In the genomic region with DNA sequence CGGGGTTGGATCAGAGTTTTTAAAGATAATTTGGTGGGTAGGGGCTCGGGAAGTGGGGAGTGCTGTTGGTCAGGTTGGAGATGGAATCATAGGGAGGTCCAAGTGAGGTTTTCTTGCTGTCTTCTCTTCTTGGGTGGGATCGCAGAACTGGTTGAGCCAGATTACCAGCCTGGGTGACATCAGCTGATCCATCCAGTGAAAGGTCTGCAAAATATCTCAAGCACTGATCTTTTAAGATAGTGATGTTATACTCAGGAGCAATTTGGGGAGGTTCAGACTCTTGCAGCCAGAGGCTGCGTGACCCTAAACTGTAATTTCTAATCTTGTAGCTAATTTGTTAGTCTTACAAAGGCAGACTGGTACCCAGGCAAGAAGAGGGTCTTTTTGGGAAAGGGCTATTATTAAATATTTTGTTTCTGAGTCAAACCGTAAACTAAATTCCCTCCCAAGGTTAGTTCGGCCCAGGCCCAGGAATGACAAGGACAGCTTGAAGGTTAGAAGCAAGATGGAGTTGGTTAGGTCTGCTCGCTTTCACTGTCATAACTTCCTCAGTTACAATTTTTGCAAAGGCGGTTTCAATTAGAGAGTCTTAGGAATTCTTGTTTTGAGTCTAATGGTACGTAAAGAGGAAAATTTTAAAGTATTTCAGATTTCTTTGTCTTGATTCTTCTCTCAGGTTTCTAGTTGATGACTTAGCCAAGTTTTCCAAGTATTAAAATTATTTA, we compare ENCODE assay signal across 2 cellular contexts.
TF ChIP-seq lines count a peak whose summit lies in the region.

No MANE protein-coding gene starts in this region.

TF ChIP-seq in GM23338, 12 proteins besides CTCF, POLR2A, EP300 and RAD21:
- TF ChIP-seq, protein P1, sequence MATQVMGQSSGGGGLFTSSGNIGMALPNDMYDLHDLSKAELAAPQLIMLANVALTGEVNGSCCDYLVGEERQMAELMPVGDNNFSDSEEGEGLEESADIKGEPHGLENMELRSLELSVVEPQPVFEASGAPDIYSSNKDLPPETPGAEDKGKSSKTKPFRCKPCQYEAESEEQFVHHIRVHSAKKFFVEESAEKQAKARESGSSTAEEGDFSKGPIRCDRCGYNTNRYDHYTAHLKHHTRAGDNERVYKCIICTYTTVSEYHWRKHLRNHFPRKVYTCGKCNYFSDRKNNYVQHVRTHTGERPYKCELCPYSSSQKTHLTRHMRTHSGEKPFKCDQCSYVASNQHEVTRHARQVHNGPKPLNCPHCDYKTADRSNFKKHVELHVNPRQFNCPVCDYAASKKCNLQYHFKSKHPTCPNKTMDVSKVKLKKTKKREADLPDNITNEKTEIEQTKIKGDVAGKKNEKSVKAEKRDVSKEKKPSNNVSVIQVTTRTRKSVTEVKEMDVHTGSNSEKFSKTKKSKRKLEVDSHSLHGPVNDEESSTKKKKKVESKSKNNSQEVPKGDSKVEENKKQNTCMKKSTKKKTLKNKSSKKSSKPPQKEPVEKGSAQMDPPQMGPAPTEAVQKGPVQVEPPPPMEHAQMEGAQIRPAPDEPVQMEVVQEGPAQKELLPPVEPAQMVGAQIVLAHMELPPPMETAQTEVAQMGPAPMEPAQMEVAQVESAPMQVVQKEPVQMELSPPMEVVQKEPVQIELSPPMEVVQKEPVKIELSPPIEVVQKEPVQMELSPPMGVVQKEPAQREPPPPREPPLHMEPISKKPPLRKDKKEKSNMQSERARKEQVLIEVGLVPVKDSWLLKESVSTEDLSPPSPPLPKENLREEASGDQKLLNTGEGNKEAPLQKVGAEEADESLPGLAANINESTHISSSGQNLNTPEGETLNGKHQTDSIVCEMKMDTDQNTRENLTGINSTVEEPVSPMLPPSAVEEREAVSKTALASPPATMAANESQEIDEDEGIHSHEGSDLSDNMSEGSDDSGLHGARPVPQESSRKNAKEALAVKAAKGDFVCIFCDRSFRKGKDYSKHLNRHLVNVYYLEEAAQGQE (IDR thresholded peaks at IDR 0.05; ENCODE audit: unreplicated experiment), result no peak
- TF ChIP-seq POLR2AphosphoS5 (IDR thresholded peaks at IDR 0.05; ENCODE audit: low read depth) (no peak), JUNB (IDR thresholded peaks at IDR 0.05; ENCODE audit: unreplicated experiment) (no peak), EZH2phosphoT487 (IDR thresholded peaks at IDR 0.05; ENCODE audit: unreplicated experiment) (no peak), ZNF331 (CRISPR knock-in tag; IDR thresholded peaks at IDR 0.05; ENCODE audit: low read depth) (no peak), ZNF114 (CRISPR knock-in tag; IDR thresholded peaks at IDR 0.05) (no peak), STAT1 (IDR thresholded peaks at IDR 0.05; ENCODE audit: unreplicated experiment) (no peak), NANOG (IDR thresholded peaks at IDR 0.05; ENCODE audit: borderline replicate concordance) (no peak)

TF ChIP-seq in K562, 482 proteins besides CTCF, POLR2A, EP300 and RAD21:
- TF ChIP-seq ZC3H11A (IDR thresholded peaks at IDR 0.05; ENCODE audit: low read depth, low read length) (no peak), IRF2 (CRISPR knock-in tag; IDR thresholded peaks at IDR 0.05) (no peak), CBFA2T3 (IDR thresholded peaks at IDR 0.05) (no peak), PTTG1 (tag; IDR thresholded peaks at IDR 0.05; ENCODE audit: low read depth) (peak; percentile 53; the same call in 1 of the 2 replicates), ZNF668 (CRISPR knock-in tag; IDR thresholded peaks at IDR 0.05) (peak; percentile 62; the same call in 1 of the 2 replicates), TBL1XR1 (IDR thresholded peaks at IDR 0.05; ENCODE audit: low read length in 2 of 2) (no peak), DMBX1 (CRISPR knock-in tag; IDR thresholded peaks at IDR 0.05; ENCODE audit: borderline replicate concordance) (peak; percentile 75; the same call in 1 of the 2 replicates), SMAD4 (CRISPR knock-in tag; conservative IDR thresholded peaks at IDR 0.05) (0 out of 2 replicates have a peak, but pooled peaks have one; percentile 32)
- TF ChIP-seq, protein P2, sequence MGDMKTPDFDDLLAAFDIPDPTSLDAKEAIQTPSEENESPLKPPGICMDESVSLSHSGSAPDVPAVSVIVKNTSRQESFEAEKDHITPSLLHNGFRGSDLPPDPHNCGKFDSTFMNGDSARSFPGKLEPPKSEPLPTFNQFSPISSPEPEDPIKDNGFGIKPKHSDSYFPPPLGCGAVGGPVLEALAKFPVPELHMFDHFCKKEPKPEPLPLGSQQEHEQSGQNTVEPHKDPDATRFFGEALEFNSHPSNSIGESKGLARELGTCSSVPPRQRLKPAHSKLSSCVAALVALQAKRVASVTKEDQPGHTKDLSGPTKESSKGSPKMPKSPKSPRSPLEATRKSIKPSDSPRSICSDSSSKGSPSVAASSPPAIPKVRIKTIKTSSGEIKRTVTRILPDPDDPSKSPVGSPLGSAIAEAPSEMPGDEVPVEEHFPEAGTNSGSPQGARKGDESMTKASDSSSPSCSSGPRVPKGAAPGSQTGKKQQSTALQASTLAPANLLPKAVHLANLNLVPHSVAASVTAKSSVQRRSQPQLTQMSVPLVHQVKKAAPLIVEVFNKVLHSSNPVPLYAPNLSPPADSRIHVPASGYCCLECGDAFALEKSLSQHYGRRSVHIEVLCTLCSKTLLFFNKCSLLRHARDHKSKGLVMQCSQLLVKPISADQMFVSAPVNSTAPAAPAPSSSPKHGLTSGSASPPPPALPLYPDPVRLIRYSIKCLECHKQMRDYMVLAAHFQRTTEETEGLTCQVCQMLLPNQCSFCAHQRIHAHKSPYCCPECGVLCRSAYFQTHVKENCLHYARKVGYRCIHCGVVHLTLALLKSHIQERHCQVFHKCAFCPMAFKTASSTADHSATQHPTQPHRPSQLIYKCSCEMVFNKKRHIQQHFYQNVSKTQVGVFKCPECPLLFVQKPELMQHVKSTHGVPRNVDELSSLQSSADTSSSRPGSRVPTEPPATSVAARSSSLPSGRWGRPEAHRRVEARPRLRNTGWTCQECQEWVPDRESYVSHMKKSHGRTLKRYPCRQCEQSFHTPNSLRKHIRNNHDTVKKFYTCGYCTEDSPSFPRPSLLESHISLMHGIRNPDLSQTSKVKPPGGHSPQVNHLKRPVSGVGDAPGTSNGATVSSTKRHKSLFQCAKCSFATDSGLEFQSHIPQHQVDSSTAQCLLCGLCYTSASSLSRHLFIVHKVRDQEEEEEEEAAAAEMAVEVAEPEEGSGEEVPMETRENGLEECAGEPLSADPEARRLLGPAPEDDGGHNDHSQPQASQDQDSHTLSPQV (IDR thresholded peaks at IDR 0.05), result peak; percentile 73
- TF ChIP-seq, protein P3, sequence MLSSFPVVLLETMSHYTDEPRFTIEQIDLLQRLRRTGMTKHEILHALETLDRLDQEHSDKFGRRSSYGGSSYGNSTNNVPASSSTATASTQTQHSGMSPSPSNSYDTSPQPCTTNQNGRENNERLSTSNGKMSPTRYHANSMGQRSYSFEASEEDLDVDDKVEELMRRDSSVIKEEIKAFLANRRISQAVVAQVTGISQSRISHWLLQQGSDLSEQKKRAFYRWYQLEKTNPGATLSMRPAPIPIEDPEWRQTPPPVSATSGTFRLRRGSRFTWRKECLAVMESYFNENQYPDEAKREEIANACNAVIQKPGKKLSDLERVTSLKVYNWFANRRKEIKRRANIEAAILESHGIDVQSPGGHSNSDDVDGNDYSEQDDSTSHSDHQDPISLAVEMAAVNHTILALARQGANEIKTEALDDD (IDR thresholded peaks at IDR 0.05), result peak; percentile 56
- TF ChIP-seq, protein P4, sequence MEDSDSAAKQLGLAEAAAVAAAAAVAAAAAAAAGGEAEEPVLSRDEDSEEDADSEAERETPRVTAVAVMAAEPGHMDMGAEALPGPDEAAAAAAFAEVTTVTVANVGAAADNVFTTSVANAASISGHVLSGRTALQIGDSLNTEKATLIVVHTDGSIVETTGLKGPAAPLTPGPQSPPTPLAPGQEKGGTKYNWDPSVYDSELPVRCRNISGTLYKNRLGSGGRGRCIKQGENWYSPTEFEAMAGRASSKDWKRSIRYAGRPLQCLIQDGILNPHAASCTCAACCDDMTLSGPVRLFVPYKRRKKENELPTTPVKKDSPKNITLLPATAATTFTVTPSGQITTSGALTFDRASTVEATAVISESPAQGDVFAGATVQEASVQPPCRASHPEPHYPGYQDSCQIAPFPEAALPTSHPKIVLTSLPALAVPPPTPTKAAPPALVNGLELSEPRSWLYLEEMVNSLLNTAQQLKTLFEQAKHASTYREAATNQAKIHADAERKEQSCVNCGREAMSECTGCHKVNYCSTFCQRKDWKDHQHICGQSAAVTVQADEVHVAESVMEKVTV (CRISPR knock-in tag; IDR thresholded peaks at IDR 0.05), result no peak
